In the genomic region with DNA sequence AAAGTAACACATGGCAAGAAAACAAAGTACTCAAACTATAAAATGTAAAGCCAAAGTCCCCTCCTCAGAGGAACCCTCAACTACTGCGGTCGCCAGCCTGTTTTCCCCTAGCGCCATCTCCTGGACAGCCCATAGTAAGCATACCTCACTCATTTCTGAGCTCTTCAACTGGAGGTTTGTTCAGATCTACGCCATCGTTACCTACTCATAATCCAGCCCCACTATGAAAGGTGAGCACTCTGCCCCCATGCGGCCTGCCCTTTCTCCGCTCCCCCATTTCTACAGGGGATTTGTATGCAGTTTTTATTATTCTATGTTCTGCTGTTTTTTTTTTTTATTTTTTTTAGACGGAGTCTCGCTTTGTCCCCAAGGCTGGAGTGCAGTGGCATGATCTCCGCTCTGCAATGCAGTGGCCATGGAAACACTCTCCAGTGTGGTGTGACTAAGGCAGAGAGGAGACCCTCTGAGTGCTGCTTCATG, we compare ENCODE assay signal across 9 cellular contexts. TPM values are rescaled to one million over a fixed set of nuclear protein-coding genes. Genes with fewer than 3 reads are reported as not detected.
DNase-seq lines count a peak whose midpoint lies in the region; ATAC-seq and TF ChIP-seq lines count a peak whose summit lies in the region.
"Had no signal": no experiment of that assay in that cellular context is flagged by ENCODE, and none has a peak within 500 bp of the region (broad histone marks: within the 10 kb centered on the region; RNA-seq: fewer than 3 reads in every experiment).

No MANE protein-coding gene starts in this region.

- H3F3A ChIP-seq in smooth muscle cell (ENCODE audit: low read depth) = peaks cover 4% of the 10 kb centered on the region

- CTCF ChIA-PET in IMR-90 (lab: Yijun Ruan, JAX) = interaction anchor here (0.9 to 1.2 kb wide), 4 partner anchors 13 to 284 kb away, joined by 3 to 5 read pairs (median 4); no protein-coding TSS in a partner anchor

- DNase-seq in GDM1 (lab: John Stamatoyannopoulos, UW) = peak; percentile 41
- peak; percentile 33 for DNase-seq in IMR-90
- peak; percentile 21 for DNase-seq in SKM-1 treated with dmso at 0.1 percent for 144 hours (lab: John Stamatoyannopoulos, UW; ENCODE audit: unreplicated experiment)
- DNase-seq in right atrium auricular region (ENCODE audit: low spot score) = no peak
- DNase-seq in smooth muscle cell (lab: John Stamatoyannopoulos, UW; ENCODE audit: unreplicated experiment) = no peak
- no peak for DNase-seq in cerebellum (ENCODE audit: low spot score)

- BruUV-seq in IMR-90 (replicated peaks; lab: Mats Ljungman, UMichigan) = no TSS peak

- H3K36me3 ChIP-seq in IMR-90 (ENCODE audit: control insufficient read depth, insufficient read depth, low read length) (no peaks in the 10 kb centered on the region), right atrium auricular region (no peaks in the 10 kb centered on the region), smooth muscle cell (ENCODE audit: low read depth) (no peaks in the 10 kb centered on the region)

- dilution Hi-C loops in IMR-90 (cut with HindIII; ENCODE audit: low sequenced_read_pairs, unreplicated experiment) = no loop called here

- ATAC-seq in IMR-90 (ENCODE audit: low read depth) (peak; percentile 84), GM21619 (IDR thresholded peaks at IDR 0.05; ENCODE audit: unreplicated experiment) (no peak)

- in situ Hi-C loops in IMR-90 (cut with MboI; ENCODE audit: low sequenced_read_pairs) = no loop called here

- H3K36me3 Mint-ChIP-seq in activated naive CD4-positive, alpha-beta T cell treated with anti-CD3 and anti-CD28 coated beads, Interleukin-2, amount 50 U/mL, for 24 hours = no peaks in the 10 kb centered on the region

- H4K8ac ChIP-seq in IMR-90 (ENCODE audit: low read depth in 2 of 2, low read length in 2 of 2) = no peak overlapping the region

- H3K4me2 ChIP-seq in IMR-90 (ENCODE audit: low read depth, low read length) (no peak overlapping the region), smooth muscle cell (no peak overlapping the region)

- H2BK15ac ChIP-seq in IMR-90 (ENCODE audit: low read depth, low read length) = no peak overlapping the region

- H2BK120ac ChIP-seq in IMR-90 (ENCODE audit: low read depth, low read length) = no peak overlapping the region

- H4K91ac ChIP-seq in IMR-90 (ENCODE audit: insufficient read depth, low read depth, low read length) = no peak overlapping the region

- H2AK9ac ChIP-seq in IMR-90 (replicated peaks; ENCODE audit: low read depth, low read length, poor library complexity) = no peak overlapping the region

- no peak overlapping the region for H2BK20ac ChIP-seq in IMR-90 (ENCODE audit: low read depth, low read length)

- H3K9me3 ChIP-seq in IMR-90 (ENCODE audit: control insufficient read depth, insufficient read depth, low read length) (no peaks in the 10 kb centered on the region), right atrium auricular region (no peaks in the 10 kb centered on the region), smooth muscle cell (replicated peaks; ENCODE audit: low read depth) (no peaks in the 10 kb centered on the region)

- no peak overlapping the region for H3K14ac ChIP-seq in IMR-90 (replicated peaks; ENCODE audit: low read depth, low read length)

- H3K27ac ChIP-seq in IMR-90 (ENCODE audit: insufficient read depth, low read length) (no peak overlapping the region), right atrium auricular region (no peak overlapping the region), smooth muscle cell (ENCODE audit: low read depth) (no peak overlapping the region)
- H3K27ac ChIP-seq: SK-N-MC had no signal

- no peak for TF ChIP-seq POLR2A in IMR-90 (IDR thresholded peaks at IDR 0.05; ENCODE audit: low read depth, low read length)

- POLR2A ChIA-PET in IMR-90 (lab: Charles Lee; ENCODE audit: unreplicated experiment) = no interaction called here

- no peak overlapping the region for H3K9ac ChIP-seq in IMR-90 (ENCODE audit: low read depth, low read length)
- no peak overlapping the region for H3K9ac ChIP-seq in smooth muscle cell (ENCODE audit: low read depth)

- H3K4me1 ChIP-seq in IMR-90 (ENCODE audit: control insufficient read depth, insufficient read depth, low read length) (no peaks in the 10 kb centered on the region), right atrium auricular region (peaks cover 0 to 18% of the 10 kb centered on the region in 2 donors), smooth muscle cell (ENCODE audit: low read depth) (no peaks in the 10 kb centered on the region)

- 28% methylated on average over 4 of the region's 10 CpGs; no CpG with 5 or more reads in 1 of the 2 experiments for WGBS in IMR-90 (ENCODE audit: extremely low coverage in 2 of 2, insufficient read length in 1 of 2), 2 experiments
- 43% methylated on average over 10 of the region's 10 CpGs for WGBS in smooth muscle cell (ENCODE audit: low lambda C conversion rate)

- no peaks in the 10 kb centered on the region for H3K79me2 ChIP-seq in smooth muscle cell (ENCODE audit: low read depth)

- H2AFZ ChIP-seq in IMR-90 (replicated peaks; ENCODE audit: low read length, poor library complexity) = no peak overlapping the region
- no peak overlapping the region for H2AFZ ChIP-seq in smooth muscle cell (ENCODE audit: low read depth)

- H3K27me3 ChIP-seq in IMR-90 (ENCODE audit: control insufficient read depth, insufficient read depth, low read length) (no peaks in the 10 kb centered on the region), right atrium auricular region (no peaks in the 10 kb centered on the region), smooth muscle cell (ENCODE audit: low read depth) (no peaks in the 10 kb centered on the region)

- H4K5ac ChIP-seq in IMR-90 (ENCODE audit: low read depth, low read length) = no peak overlapping the region

- intact Hi-C loops in IMR-90 (cut with micrococcal nuclease) = loop anchor here (5.0 kb wide), 1 partner anchor 36 kb away; no protein-coding TSS in a partner anchor

- TF ChIP-seq RAD21 in IMR-90 (IDR thresholded peaks at IDR 0.05; ENCODE audit: low read length) = peak; percentile 71

- H2BK5ac ChIP-seq in IMR-90 (ENCODE audit: low read depth, low read length, poor library complexity, severe bottlenecking) = no peak overlapping the region

- H3K9me3 Mint-ChIP-seq in activated naive CD4-positive, alpha-beta T cell treated with anti-CD3 and anti-CD28 coated beads, Interleukin-2, amount 50 U/mL, for 24 hours = no peaks in the 10 kb centered on the region

- TF ChIP-seq CTCF in IMR-90 (conservative IDR thresholded peaks at IDR 0.05; ENCODE audit: low read depth, low read length) (peak; percentile 64), right atrium auricular region (IDR thresholded peaks at IDR 0.05) (peak; percentile 34 to 71), smooth muscle cell (IDR thresholded peaks at IDR 0.05; ENCODE audit: borderline replicate concordance, insufficient read depth, poor library complexity, severe bottlenecking) (peak; percentile 55)

- no peak overlapping the region for H3K23ac ChIP-seq in IMR-90 (ENCODE audit: low read depth, low read length)

- H3K79me1 ChIP-seq in IMR-90 (ENCODE audit: low read depth in 1 of 2, low read length in 2 of 2) = peaks cover 0 to 16% of the 10 kb centered on the region in 2 experiments; a peak in 3 of 4 replicates

- no peak overlapping the region for H3K18ac ChIP-seq in IMR-90 (ENCODE audit: low read depth, low read length)

- H4K20me1 ChIP-seq in IMR-90 (ENCODE audit: insufficient read depth, low read length) = peaks cover 2% of the 10 kb centered on the region; the same call in 1 of the 2 replicates
- H4K20me1 ChIP-seq in smooth muscle cell (ENCODE audit: low read depth) = peaks cover 53% of the 10 kb centered on the region

- no peak overlapping the region for H2AK5ac ChIP-seq in IMR-90 (ENCODE audit: low read depth, low read length)

- H3K56ac ChIP-seq in IMR-90 (ENCODE audit: extremely low read depth, insufficient read depth, low read length) = no peak overlapping the region

- H3K27me3 Mint-ChIP-seq in activated naive CD4-positive, alpha-beta T cell treated with anti-CD3 and anti-CD28 coated beads, Interleukin-2, amount 50 U/mL, for 24 hours = no peaks in the 10 kb centered on the region

- peaks cover 3% of the 10 kb centered on the region; the same call in 1 of the 2 replicates for H3K9me1 ChIP-seq in IMR-90 (ENCODE audit: insufficient read depth, low read length)

- no peak overlapping the region for H3K4ac ChIP-seq in IMR-90 (ENCODE audit: low read depth, low read length)

- no peak overlapping the region for H3K4me3 ChIP-seq in IMR-90 (ENCODE audit: insufficient read depth, low read depth, low read length)
- no peak overlapping the region for H3K4me3 ChIP-seq in right atrium auricular region
- no peak overlapping the region for H3K4me3 ChIP-seq in smooth muscle cell
- H3K4me3 ChIP-seq: SK-N-MC had no signal

- peaks cover 41% of the 10 kb centered on the region for H3K4me1 Mint-ChIP-seq in activated naive CD4-positive, alpha-beta T cell treated with anti-CD3 and anti-CD28 coated beads, Interleukin-2, amount 50 U/mL, for 24 hours

- peak overlapping the region; percentile 24 for H3K27ac Mint-ChIP-seq in activated naive CD4-positive, alpha-beta T cell treated with anti-CD3 and anti-CD28 coated beads, Interleukin-2, amount 50 U/mL, for 24 hours

- H3K4me3 Mint-ChIP-seq in activated naive CD4-positive, alpha-beta T cell treated with anti-CD3 and anti-CD28 coated beads, Interleukin-2, amount 50 U/mL, for 24 hours = no peak overlapping the region

TF ChIP-seq in IMR-90, 13 proteins besides CTCF, POLR2A, EP300 and RAD21 (continues in another document):
- no peak for TF ChIP-seq MXI1 (IDR thresholded peaks at IDR 0.05; ENCODE audit: borderline replicate concordance, low read depth, low read length)

RNA-seq across cellular contexts. Expression of gene OPA3, which starts 26.2 kb away (rescaled TPM):
- total RNA-seq in IMR-90 (2012; rRNA removed) (3.9 and 5.2 TPM in 2 replicates), right atrium auricular region (10 to 100 TPM; 15.8 to 33.5 TPM), smooth muscle cell (6.2 and 8.8 TPM in 2 replicates), cerebellum (2.4 TPM)
- polyA plus RNA-seq in IMR-90 (2012; rRNA removed) (9.6 and 10.9 TPM in 2 replicates), smooth muscle cell (10.3 and 13.3 TPM in 2 replicates)
- 7.8 and 9.8 TPM in 2 replicates for polyA plus RNA-seq in IMR-90 (2012; cell fraction: cytosol; rRNA removed)
- 7.1 and 10.8 TPM in 2 replicates for polyA plus RNA-seq in IMR-90 (2012; cell fraction: nucleus; rRNA removed; ENCODE audit: low replicate concordance)

RNA-seq across cellular contexts. Expression of gene GPR4, which starts 43.6 kb away (rescaled TPM):
- not detected in 2 replicates for total RNA-seq in IMR-90 (2012; rRNA removed)
- 0.02 and 0.04 TPM in 2 replicates for polyA plus RNA-seq in IMR-90 (2012; rRNA removed)
- polyA plus RNA-seq in IMR-90 (2012; cell fraction: cytosol; rRNA removed) = 0.02 and 0.07 TPM in 2 replicates
- polyA plus RNA-seq in IMR-90 (2012; cell fraction: nucleus; rRNA removed; ENCODE audit: low replicate concordance) = 0.16 and 0.17 TPM in 2 replicates
- 10 to 100 TPM in 1 of 2 donors, 1 to 10 TPM in 1; 6.2 to 12.1 TPM for total RNA-seq in right atrium auricular region
- not detected in 2 replicates for total RNA-seq in smooth muscle cell
- 0.31 TPM in 1 of 2 replicates, not detected in the other for polyA plus RNA-seq in smooth muscle cell
- total RNA-seq in cerebellum = 0.36 TPM

RNA-seq across cellular contexts. Expression of gene VASP, which starts 51.2 kb away (rescaled TPM):
- 61.1 and 66.9 TPM in 2 replicates for total RNA-seq in IMR-90 (2012; rRNA removed)
- polyA plus RNA-seq in IMR-90 (2012; rRNA removed) = 88.8 and 126 TPM in 2 replicates
- 92.1 and 92.3 TPM in 2 replicates for polyA plus RNA-seq in IMR-90 (2012; cell fraction: cytosol; rRNA removed)
- 91.0 and 119 TPM in 2 replicates for polyA plus RNA-seq in IMR-90 (2012; cell fraction: nucleus; rRNA removed; ENCODE audit: low replicate concordance)
- total RNA-seq in right atrium auricular region = 10 to 100 TPM; 61.4 to 61.7 TPM
- total RNA-seq in smooth muscle cell = 75.8 and 83.8 TPM in 2 replicates
- polyA plus RNA-seq in smooth muscle cell = 73.6 and 107 TPM in 2 replicates
- total RNA-seq in cerebellum = 11.2 TPM

Comparison
In these comparisons a context has a peak if more than half of its experiments do, and no peak if none do; other contexts are left out.
1. DNase-seq: peak in GDM1 (single experiment), IMR-90 (single experiment) and SKM-1 treated with dmso at 0.1 percent for 144 hours (single experiment); none in right atrium auricular region (single experiment), smooth muscle cell (single experiment) and cerebellum (single experiment).
2. Peak in every context shown above with its lines, with median percentiles within 50 percentile points of each other: CTCF ChIP-seq.